In genomic region chr15:94857466-94857865, GRCh38 we compare ENCODE assay signal across 17 cellular contexts.
A peak's percentile ranks its signal among the peaks of the same experiment; 100 is the strongest.
DNase-seq lines count a peak whose midpoint lies in the region; ATAC-seq, FAIRE-seq and TF ChIP-seq lines count a peak whose summit lies in the region.
"Had no signal": no experiment of that assay in that cellular context is flagged by ENCODE, and none has a peak within 500 bp of the region (broad histone marks: within the 10 kb centered on the region; RNA-seq: fewer than 3 reads in every experiment).

No MANE protein-coding gene starts in this region.

- no peak overlapping the region for H3K4me3 ChIP-seq in Caco-2 (ENCODE audit: low read depth, low read length)
- H3K4me3 ChIP-seq in H1 (ENCODE audit: extremely low read depth in 1 of 4, insufficient read depth in 2 of 4, low read depth in 3 of 4, low read length in 4 of 4), result no peak overlapping the region
- no peak overlapping the region for H3K4me3 ChIP-seq in trophoblast cell (ENCODE audit: low read depth, low read length)
- H3K4me3 ChIP-seq: BLaER1, HAP-1 had no signal

- H4K91ac ChIP-seq in H1 (replicated peaks; ENCODE audit: insufficient read length, low read length), result no peak overlapping the region
- peak overlapping the region; percentile 87 for H4K91ac ChIP-seq in trophoblast cell (ENCODE audit: low read depth, low read length)

- peaks cover 30% of the 10 kb centered on the region for H3K4me1 Mint-ChIP-seq in Caco-2 (ENCODE audit: low read depth, unreplicated experiment)
- peaks cover 9% of the 10 kb centered on the region for H3K4me1 Mint-ChIP-seq in WTC11
- H3K4me1 Mint-ChIP-seq: CD14-positive monocyte had no signal

- 0 out of 2 replicates have a peak overlapping the region, but pooled peaks have one; percentile 65 for H2AK5ac ChIP-seq in H1 (ENCODE audit: low read depth, low read length)
- peak overlapping the region; percentile 95 for H2AK5ac ChIP-seq in trophoblast cell (ENCODE audit: low read length)

- no peak overlapping the region for H4K5ac ChIP-seq in H1 (ENCODE audit: insufficient read length, low read depth, low read length)

- H2BK15ac ChIP-seq in H1 (ENCODE audit: low read length), result no peak overlapping the region

- CTCF ChIA-PET in Caco-2 (lab: Charles Lee), result no interaction called here
- CTCF ChIA-PET in WTC11 (lab: Charles Lee), result no interaction called here
- CTCF ChIA-PET in H1 (lab: Charles Lee; ENCODE audit: partially characterized antibody), result no interaction called here

- H3K9me3 Mint-ChIP-seq in Caco-2 (ENCODE audit: unreplicated experiment) (peaks cover 9% of the 10 kb centered on the region), WTC11 (peaks cover 10% of the 10 kb centered on the region)

- H3K18ac ChIP-seq in H1 (ENCODE audit: extremely low read depth, low read length) (no peak overlapping the region), trophoblast cell (ENCODE audit: low read length) (no peak overlapping the region)

- no peak for TF ChIP-seq RAD21 in H1 (IDR thresholded peaks at IDR 0.05 in 1 of 2, conservative IDR thresholded peaks at IDR 0.05 in 1 of 2; ENCODE audit: low read depth in 2 of 2, low read length in 2 of 2)

- no peaks in the 10 kb centered on the region for H3K79me1 ChIP-seq in H1 (ENCODE audit: low read depth, low read length)
- peaks cover 19% of the 10 kb centered on the region for H3K79me1 ChIP-seq in trophoblast cell (ENCODE audit: low read length)

- H3K27me3 ChIP-seq in Caco-2 (replicated peaks; ENCODE audit: control insufficient read depth, insufficient read depth, low read length), result no peaks in the 10 kb centered on the region
- H3K27me3 ChIP-seq in H1 (replicated peaks in 1 of 4; ENCODE audit: control insufficient read depth in 3 of 4, extremely low read depth in 1 of 4, insufficient read depth in 3 of 4, low read length in 3 of 4), result no peaks in the 10 kb centered on the region
- no peaks in the 10 kb centered on the region for H3K27me3 ChIP-seq in trophoblast cell (ENCODE audit: insufficient read depth, low read length)
- H3K27me3 ChIP-seq: BLaER1 had no signal

- no peaks in the 10 kb centered on the region for H4K20me1 ChIP-seq in H1 (replicated peaks in 1 of 2; ENCODE audit: control insufficient read depth in 1 of 2, insufficient read depth in 2 of 2, low read length in 2 of 2)
- H4K20me1 ChIP-seq: BLaER1 had no signal

- DNase-seq in Caco-2, result no peak
- DNase-seq in WTC11 (ENCODE audit: low spot score), result no peak
- no peak for DNase-seq in H1 (ENCODE audit: low read depth in 1 of 2, low spot score in 2 of 2)
- no peak for DNase-seq in trophoblast cell
- no peak for DNase-seq in KG1 (lab: John Stamatoyannopoulos, UW)
- DNase-seq in stimulated activated naive CD8-positive, alpha-beta T cell treated with anti-CD3 and anti-CD28 coated beads, Interleukin-15, Interleukin-2, amounts not matched to agents 100 U/mL and 50 U/mL, for 24 hours, result no peak
- no peak for DNase-seq in RKO (ENCODE audit: low spot score)
- DNase-seq: CD4-positive, alpha-beta memory T cell; COR-L47; DMS153; DMS79; GF-D8; GOT3 had no signal

- no peak for FAIRE-seq in H1 (lab: Jason Lieb, UNC)

- H3K27ac Mint-ChIP-seq in Caco-2 (ENCODE audit: unreplicated experiment), result peak overlapping the region; percentile 65
- H3K27ac Mint-ChIP-seq in WTC11, result peak overlapping the region; percentile 75; the same call in 1 of the 2 replicates
- H3K27ac Mint-ChIP-seq: CD14-positive monocyte; CD4-positive, alpha-beta memory T cell had no signal

- H3K9me3 ChIP-seq in Caco-2 (no peaks in the 10 kb centered on the region), H1 (ENCODE audit: insufficient read depth in 2 of 2, low read depth in 1 of 2, low read length in 1 of 2) (peaks cover 0 to 3% of the 10 kb centered on the region in 2 experiments; a peak in 2 of 4 replicates), trophoblast cell (ENCODE audit: insufficient read depth, low read depth, low read length) (no peaks in the 10 kb centered on the region)
- H3K9me3 ChIP-seq: HAP-1 had no signal

- no peak overlapping the region for H3K9ac ChIP-seq in H1 (replicated peaks in 1 of 4; ENCODE audit: extremely low read depth in 1 of 4, low read depth in 3 of 4, low read length in 3 of 4)
- no peak overlapping the region for H3K9ac ChIP-seq in trophoblast cell (ENCODE audit: low read length)
- H3K9ac ChIP-seq: BLaER1 had no signal

- H3K4me2 ChIP-seq in H1 (ENCODE audit: insufficient read depth in 1 of 2, low read depth in 2 of 2, low read length in 2 of 2) (no peak overlapping the region), trophoblast cell (ENCODE audit: low read length) (no peak overlapping the region)
- H3K4me2 ChIP-seq: BLaER1 had no signal

- no TSS peak for BruUV-seq in Caco-2 (replicated peaks; lab: Mats Ljungman, UMichigan)

- H2BK5ac ChIP-seq in H1 (ENCODE audit: low read depth, low read length), result no peak overlapping the region
- H2BK5ac ChIP-seq in trophoblast cell (ENCODE audit: low read depth, low read length, poor library complexity), result peak overlapping the region; percentile 81

- 94% methylated on average over 4 of the region's 4 CpGs; no CpG with 5 or more reads in 1 of the 2 experiments for WGBS in H1 (ENCODE audit: extremely low coverage in 1 of 2, insufficient coverage in 1 of 2, insufficient read length in 1 of 2, insufficient replicate concordance in 2 of 2, low coverage in 1 of 2, low lambda C conversion rate in 2 of 2, missing lambda C conversion rate in 1 of 2), 2 experiments
- WGBS in trophoblast cell (ENCODE audit: extremely low coverage, insufficient coverage, insufficient read length), result no CpG with 5 or more reads among the region's 4 CpGs

- H3K14ac ChIP-seq in H1 (ENCODE audit: insufficient read length), result no peak overlapping the region
- H3K14ac ChIP-seq in trophoblast cell (ENCODE audit: low read length), result peak overlapping the region; percentile 28

- H3K36me3 ChIP-seq in Caco-2 (ENCODE audit: control insufficient read depth, insufficient read depth, low read length) (no peaks in the 10 kb centered on the region), H1 (ENCODE audit: control insufficient read depth in 2 of 4, insufficient read depth in 4 of 4, low read length in 3 of 4) (no peaks in the 10 kb centered on the region; a peak in 1 of 8 replicates), trophoblast cell (ENCODE audit: control insufficient read depth in 1 of 2, insufficient read depth in 2 of 2, low read length in 2 of 2) (no peaks in the 10 kb centered on the region)
- H3K36me3 ChIP-seq: BLaER1, HAP-1 had no signal

- POLR2A ChIA-PET in Caco-2 (lab: Charles Lee), result no interaction called here
- POLR2A ChIA-PET in WTC11 (lab: Charles Lee), result no interaction called here
- POLR2A ChIA-PET in H1 (lab: Charles Lee; ENCODE audit: partially characterized antibody), result no interaction called here

- H2AFZ ChIP-seq in H1 (ENCODE audit: low read length) (no peak overlapping the region), trophoblast cell (ENCODE audit: insufficient read depth, low read length, poor library complexity) (no peak overlapping the region)

- no peak overlapping the region for H3K4ac ChIP-seq in H1 (replicated peaks; ENCODE audit: insufficient read length, low read depth, low read length)
- H3K4ac ChIP-seq in trophoblast cell (ENCODE audit: low read depth, low read length), result peak overlapping the region; percentile 47

- no peak overlapping the region for H4K8ac ChIP-seq in H1 (ENCODE audit: extremely low read depth, insufficient read depth, low read length)
- peak overlapping the region; percentile 53 for H4K8ac ChIP-seq in trophoblast cell (ENCODE audit: low read depth, low read length)

- no peaks in the 10 kb centered on the region for H3K27me3 Mint-ChIP-seq in Caco-2 (ENCODE audit: insufficient read depth, unreplicated experiment)
- H3K27me3 Mint-ChIP-seq in WTC11 (ENCODE audit: low read depth), result no peaks in the 10 kb centered on the region

- intact Hi-C loops in Caco-2 (cut with micrococcal nuclease; ENCODE audit: unreplicated experiment), result no loop called here

- H3K36me3 Mint-ChIP-seq in Caco-2 (ENCODE audit: insufficient read depth, unreplicated experiment) (peaks cover 8% of the 10 kb centered on the region), WTC11 (no peaks in the 10 kb centered on the region; the same call in 1 of the 2 replicates)
- H3K36me3 Mint-ChIP-seq: CD14-positive monocyte; CD4-positive, alpha-beta memory T cell had no signal

- peaks cover 6% of the 10 kb centered on the region for H3K4me1 ChIP-seq in Caco-2
- H3K4me1 ChIP-seq in H1 (replicated peaks in 1 of 4; ENCODE audit: control insufficient read depth in 3 of 4, insufficient read depth in 4 of 4, low read length in 3 of 4), result no peaks in the 10 kb centered on the region
- H3K4me1 ChIP-seq in trophoblast cell (ENCODE audit: control insufficient read depth in 1 of 2, insufficient read depth in 2 of 2, low read length in 2 of 2), result peaks cover 2 to 3% of the 10 kb centered on the region in 2 experiments
- H3K4me1 ChIP-seq: BLaER1, HAP-1 had no signal

- TF ChIP-seq CTCF in Caco-2 (IDR thresholded peaks at IDR 0.05; ENCODE audit: insufficient read depth in 1 of 2, low read depth in 1 of 2, low read length in 1 of 2, severe bottlenecking in 1 of 2, unreplicated experiment in 1 of 2), result no peak
- TF ChIP-seq CTCF in WTC11 (IDR thresholded peaks at IDR 0.05), result no peak
- TF ChIP-seq CTCF in H1 (IDR thresholded peaks at IDR 0.05; ENCODE audit: control extremely low read depth in 1 of 3, insufficient read depth in 1 of 3, low read depth in 1 of 3, low read length in 3 of 3), result no peak

- H3K27ac ChIP-seq in H1 (ENCODE audit: low read depth, low read length), result no peak overlapping the region
- H3K27ac ChIP-seq in trophoblast cell (ENCODE audit: low read depth, low read length), result peak overlapping the region; percentile 75
- H3K27ac ChIP-seq: BLaER1 had no signal

- H3K23me2 ChIP-seq in H1 (ENCODE audit: low read depth, low read length), result no peaks in the 10 kb centered on the region

- no peak for TF ChIP-seq POLR2A in H1 (IDR thresholded peaks at IDR 0.05; ENCODE audit: control extremely low read depth in 1 of 2, low read depth in 2 of 2, low read length in 2 of 2)

- H4K12ac ChIP-seq in trophoblast cell (ENCODE audit: low read depth, low read length), result no peak overlapping the region

- H2BK12ac ChIP-seq in H1 (ENCODE audit: low read depth, low read length) (0 out of 2 replicates have a peak overlapping the region, but pooled peaks have one; percentile 75), trophoblast cell (ENCODE audit: low read length) (peak overlapping the region; percentile 50)

- H2BK120ac ChIP-seq in H1 (replicated peaks; ENCODE audit: low read depth, low read length) (no peak overlapping the region), trophoblast cell (ENCODE audit: insufficient read depth, low read length, poor library complexity) (peak overlapping the region; percentile 94)

- H3K79me2 ChIP-seq in H1 (ENCODE audit: control insufficient read depth in 1 of 2, insufficient read depth in 2 of 2, low read length in 2 of 2) (no peaks in the 10 kb centered on the region), trophoblast cell (ENCODE audit: control insufficient read depth, insufficient read depth, low read length, poor library complexity) (peaks cover 2% of the 10 kb centered on the region)

- peak overlapping the region; percentile 45 for H3K4me3 Mint-ChIP-seq in Caco-2 (ENCODE audit: unreplicated experiment)
- no peak overlapping the region for H3K4me3 Mint-ChIP-seq in WTC11
- H3K4me3 Mint-ChIP-seq: CD14-positive monocyte; CD4-positive, alpha-beta memory T cell had no signal

- H3K56ac ChIP-seq in H1 (replicated peaks; ENCODE audit: insufficient read length, low read depth, low read length), result no peak overlapping the region

- TF ChIP-seq EP300 in H1 (IDR thresholded peaks at IDR 0.05; ENCODE audit: borderline replicate concordance in 1 of 2, low read depth in 2 of 2, low read length in 2 of 2), result no peak

- ATAC-seq in WTC11 (no peak), GM21717 (IDR thresholded peaks at IDR 0.05; ENCODE audit: unreplicated experiment) (no peak)
- ATAC-seq in stimulated activated naive CD8-positive, alpha-beta T cell treated with anti-CD3 and anti-CD28 coated beads, Interleukin-15, Interleukin-2, amounts not matched to agents 100 U/mL and 50 U/mL, for 24 hours, result no peak

- peak overlapping the region; percentile 65 for H3K23ac ChIP-seq in H1 (ENCODE audit: insufficient read length)
- no peak overlapping the region for H3K23ac ChIP-seq in trophoblast cell (ENCODE audit: low read length)

- no peak overlapping the region for H2BK20ac ChIP-seq in H1 (ENCODE audit: low read length)
